In genomic region chr15:34107315-34107714, GRCh38 we compare ENCODE assay signal across 2 cellular contexts.
TF ChIP-seq lines count a peak whose summit lies in the region.

No MANE protein-coding gene starts in this region.

TF ChIP-seq in HepG2, 621 proteins besides CTCF, POLR2A, EP300 and RAD21:
- TF ChIP-seq ZNF451 (CRISPR knock-in tag; IDR thresholded peaks at IDR 0.05) (no peak), ZNF121 (CRISPR knock-in tag; IDR thresholded peaks at IDR 0.05) (no peak), MIXL1 (CRISPR knock-in tag; IDR thresholded peaks at IDR 0.05) (no peak), CEBPB (IDR thresholded peaks at IDR 0.05; ENCODE audit: borderline replicate concordance, low read depth, low read length) (peak; percentile 55; the same call in 1 of the 2 replicates)
TF ChIP-seq in HepG2: peak in this region for 1.

TF ChIP-seq in K562, 482 proteins besides CTCF, POLR2A, EP300 and RAD21:
- TF ChIP-seq EZH2 (IDR thresholded peaks at IDR 0.05; ENCODE audit: borderline replicate concordance, low read depth, low read length) (no peak), TAF1 (IDR thresholded peaks at IDR 0.05; ENCODE audit: control insufficient read depth, extremely low read depth, insufficient read depth, low read length, severe bottlenecking) (no peak), ZNF644 (tag; IDR thresholded peaks at IDR 0.05; ENCODE audit: low read depth) (no peak), NRF1 (conservative IDR thresholded peaks at IDR 0.05 in 1 of 2, IDR thresholded peaks at IDR 0.05 in 1 of 2) (no peak), CEBPG (CRISPR knock-in tag; IDR thresholded peaks at IDR 0.05) (no peak), CEBPG (tag; conservative IDR thresholded peaks at IDR 0.05 in 1 of 2, IDR thresholded peaks at IDR 0.05 in 1 of 2) (peak in 1 of 2 experiments; percentile 37; a peak in 1 of 4 replicates), NR2C1 (IDR thresholded peaks at IDR 0.05) (no peak), NR2C1 (tag; IDR thresholded peaks at IDR 0.05) (no peak), FOXO4 (CRISPR knock-in tag; IDR thresholded peaks at IDR 0.05) (no peak), ZNF707 (CRISPR knock-in tag; conservative IDR thresholded peaks at IDR 0.05) (no peak), CEBPB (tag; IDR thresholded peaks at IDR 0.05) (peak; percentile 84), C11orf30 (IDR thresholded peaks at IDR 0.05; ENCODE audit: low read depth) (peak; percentile 16; the same call in 1 of the 2 replicates), CXXC5 (CRISPR knock-in tag; IDR thresholded peaks at IDR 0.05) (no peak), ZFX (CRISPR knock-in tag; IDR thresholded peaks at IDR 0.05) (no peak), CTBP1 (IDR thresholded peaks at IDR 0.05; ENCODE audit: borderline replicate concordance) (no peak), SP2 (IDR thresholded peaks at IDR 0.05; ENCODE audit: extremely low read depth, low read depth, low read length, poor library complexity, severe bottlenecking) (no peak), HDAC2 (IDR thresholded peaks at IDR 0.05) (no peak), SMAD4 (CRISPR knock-in tag; conservative IDR thresholded peaks at IDR 0.05) (no peak), ASH1L (IDR thresholded peaks at IDR 0.05; ENCODE audit: borderline replicate concordance, low read depth, partially characterized antibody) (no peak), MYBL2 (IDR thresholded peaks at IDR 0.05; ENCODE audit: low read depth) (no peak), MYBL2 (CRISPR knock-in tag; IDR thresholded peaks at IDR 0.05; ENCODE audit: borderline replicate concordance) (no peak)
- TF ChIP-seq, protein P1, sequence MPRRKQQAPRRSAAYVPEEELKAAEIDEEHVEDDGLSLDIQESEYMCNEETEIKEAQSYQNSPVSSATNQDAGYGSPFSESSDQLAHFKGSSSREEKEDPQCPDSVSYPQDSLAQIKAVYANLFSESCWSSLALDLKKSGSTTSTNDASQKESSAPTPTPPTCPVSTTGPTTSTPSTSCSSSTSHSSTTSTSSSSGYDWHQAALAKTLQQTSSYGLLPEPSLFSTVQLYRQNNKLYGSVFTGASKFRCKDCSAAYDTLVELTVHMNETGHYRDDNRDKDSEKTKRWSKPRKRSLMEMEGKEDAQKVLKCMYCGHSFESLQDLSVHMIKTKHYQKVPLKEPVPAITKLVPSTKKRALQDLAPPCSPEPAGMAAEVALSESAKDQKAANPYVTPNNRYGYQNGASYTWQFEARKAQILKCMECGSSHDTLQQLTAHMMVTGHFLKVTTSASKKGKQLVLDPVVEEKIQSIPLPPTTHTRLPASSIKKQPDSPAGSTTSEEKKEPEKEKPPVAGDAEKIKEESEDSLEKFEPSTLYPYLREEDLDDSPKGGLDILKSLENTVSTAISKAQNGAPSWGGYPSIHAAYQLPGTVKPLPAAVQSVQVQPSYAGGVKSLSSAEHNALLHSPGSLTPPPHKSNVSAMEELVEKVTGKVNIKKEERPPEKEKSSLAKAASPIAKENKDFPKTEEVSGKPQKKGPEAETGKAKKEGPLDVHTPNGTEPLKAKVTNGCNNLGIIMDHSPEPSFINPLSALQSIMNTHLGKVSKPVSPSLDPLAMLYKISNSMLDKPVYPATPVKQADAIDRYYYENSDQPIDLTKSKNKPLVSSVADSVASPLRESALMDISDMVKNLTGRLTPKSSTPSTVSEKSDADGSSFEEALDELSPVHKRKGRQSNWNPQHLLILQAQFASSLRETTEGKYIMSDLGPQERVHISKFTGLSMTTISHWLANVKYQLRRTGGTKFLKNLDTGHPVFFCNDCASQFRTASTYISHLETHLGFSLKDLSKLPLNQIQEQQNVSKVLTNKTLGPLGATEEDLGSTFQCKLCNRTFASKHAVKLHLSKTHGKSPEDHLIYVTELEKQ (CRISPR knock-in tag; IDR thresholded peaks at IDR 0.05), result no peak
